ENCODE assay signal across 8 cellular contexts in the genomic region with DNA sequence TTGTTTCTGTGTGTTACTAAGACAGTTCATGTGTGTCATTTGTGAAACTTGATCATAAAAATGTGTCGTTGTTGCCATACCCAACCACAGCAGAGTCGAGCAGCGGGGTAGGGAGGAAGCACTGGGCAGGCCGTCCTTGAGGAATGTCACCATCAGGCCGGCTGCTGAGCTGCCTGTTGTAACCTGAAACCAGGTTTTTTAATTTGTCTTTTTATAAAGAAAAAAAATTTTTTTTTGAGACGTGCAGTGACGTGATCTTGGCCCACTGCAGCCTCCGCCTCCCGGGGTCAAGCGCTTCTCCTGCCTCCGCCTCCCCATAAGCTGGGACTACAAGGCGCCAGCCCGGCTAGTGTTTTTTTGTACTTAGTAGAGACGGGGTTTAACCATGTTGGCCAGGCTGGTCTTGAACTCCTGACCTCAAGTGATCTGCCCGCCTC. TPM values are rescaled to one million over a fixed set of nuclear protein-coding genes. Genes with fewer than 3 reads are reported as not detected.
A peak's percentile ranks its signal among the peaks of the same experiment; 100 is the strongest.
DNase-seq lines count a peak whose midpoint lies in the region; ATAC-seq and TF ChIP-seq lines count a peak whose summit lies in the region.

No MANE protein-coding gene starts in this region.

- TF ChIP-seq CTCF in cardiac muscle cell (IDR thresholded peaks at IDR 0.05; ENCODE audit: low read depth, low read length) (no peak), psoas muscle (IDR thresholded peaks at IDR 0.05) (no peak)

- no peaks in the 10 kb centered on the region for H3K36me3 ChIP-seq in cardiac muscle cell
- peaks cover 0 to 19% of the 10 kb centered on the region in 2 donors for H3K36me3 ChIP-seq in psoas muscle (ENCODE audit: insufficient read depth in 1 of 2, low read depth in 1 of 2)

- H3K27me3 ChIP-seq in cardiac muscle cell (no peaks in the 10 kb centered on the region), psoas muscle (ENCODE audit: insufficient read depth in 3 of 3, low read length in 2 of 3) (no peaks in the 10 kb centered on the region)

- H3K4me3 ChIP-seq in cardiac muscle cell (peak overlapping the region; percentile 84), psoas muscle (peak overlapping the region; percentile 96)

- WGBS in psoas muscle, 3 donors: 13 to 19% (median 15%) methylated on average over 15 of the region's 15 CpGs

- ATAC-seq in HG03066 (IDR thresholded peaks at IDR 0.05; ENCODE audit: low read depth, unreplicated experiment) (peak; percentile 3), psoas muscle (peak; percentile 60 to 74 (median 66)), GM18861 (IDR thresholded peaks at IDR 0.05; ENCODE audit: unreplicated experiment) (no peak), GM21528 (IDR thresholded peaks at IDR 0.05; ENCODE audit: low FRiP score, unreplicated experiment) (no peak)

- no peak for DNase-seq in activated naive CD4-positive, alpha-beta T cell (lab: John Stamatoyannopoulos, UW)
- DNase-seq in activated CD4-positive, alpha-beta memory T cell treated with anti-CD3 and anti-CD28 coated beads for 36 hours: no peak
- peak; percentile 60 to 65 for DNase-seq in cardiac muscle cell (ENCODE audit: low read depth in 1 of 2, low spot score in 1 of 2)
- peak; percentile 36 to 57 for DNase-seq in psoas muscle

- CTCF ChIA-PET in activated CD4-positive, alpha-beta memory T cell treated with anti-CD3 and anti-CD28 coated beads for 36 hours (lab: Charles Lee): interaction anchor here (1.4 kb wide), 1 partner anchor 171 kb away, joined by 3 read pairs; no protein-coding TSS in a partner anchor

- H3K9me3 Mint-ChIP-seq in activated naive CD4-positive, alpha-beta T cell treated with anti-CD3 and anti-CD28 coated beads, Interleukin-2, amount 50 U/mL, for 24 hours: no peaks in the 10 kb centered on the region
- no peaks in the 10 kb centered on the region for H3K9me3 Mint-ChIP-seq in activated CD4-positive, alpha-beta memory T cell treated with anti-CD3 and anti-CD28 coated beads for 36 hours

- H3K9me3 ChIP-seq in cardiac muscle cell (ENCODE audit: low read depth): no peaks in the 10 kb centered on the region
- H3K9me3 ChIP-seq in psoas muscle: no peaks in the 10 kb centered on the region

- H3K4me1 ChIP-seq in cardiac muscle cell (ENCODE audit: low read depth): no peaks in the 10 kb centered on the region
- peaks cover 23% of the 10 kb centered on the region for H3K4me1 ChIP-seq in psoas muscle

- no peaks in the 10 kb centered on the region for H3K27me3 Mint-ChIP-seq in activated naive CD4-positive, alpha-beta T cell treated with anti-CD3 and anti-CD28 coated beads, Interleukin-2, amount 50 U/mL, for 24 hours
- no peaks in the 10 kb centered on the region for H3K27me3 Mint-ChIP-seq in activated CD4-positive, alpha-beta memory T cell treated with anti-CD3 and anti-CD28 coated beads for 36 hours

- peak overlapping the region; percentile 93 for H3K27ac Mint-ChIP-seq in activated naive CD4-positive, alpha-beta T cell treated with anti-CD3 and anti-CD28 coated beads, Interleukin-2, amount 50 U/mL, for 24 hours
- H3K27ac Mint-ChIP-seq in activated CD4-positive, alpha-beta memory T cell treated with anti-CD3 and anti-CD28 coated beads for 36 hours: peak overlapping the region; percentile 92

- H3K4me3 Mint-ChIP-seq in activated naive CD4-positive, alpha-beta T cell treated with anti-CD3 and anti-CD28 coated beads, Interleukin-2, amount 50 U/mL, for 24 hours: peak overlapping the region; percentile 93
- peak overlapping the region; percentile 94 for H3K4me3 Mint-ChIP-seq in activated CD4-positive, alpha-beta memory T cell treated with anti-CD3 and anti-CD28 coated beads for 36 hours

- H3K4me1 Mint-ChIP-seq in activated naive CD4-positive, alpha-beta T cell treated with anti-CD3 and anti-CD28 coated beads, Interleukin-2, amount 50 U/mL, for 24 hours: peaks cover 37% of the 10 kb centered on the region
- H3K4me1 Mint-ChIP-seq in activated CD4-positive, alpha-beta memory T cell treated with anti-CD3 and anti-CD28 coated beads for 36 hours (ENCODE audit: low read depth): peaks cover 27% of the 10 kb centered on the region

- peak overlapping the region; percentile 89 for H3K27ac ChIP-seq in cardiac muscle cell
- peak overlapping the region; percentile 100 for H3K27ac ChIP-seq in psoas muscle

- H3K36me3 Mint-ChIP-seq in activated naive CD4-positive, alpha-beta T cell treated with anti-CD3 and anti-CD28 coated beads, Interleukin-2, amount 50 U/mL, for 24 hours: peaks cover 4% of the 10 kb centered on the region
- H3K36me3 Mint-ChIP-seq in activated CD4-positive, alpha-beta memory T cell treated with anti-CD3 and anti-CD28 coated beads for 36 hours: peaks cover 15% of the 10 kb centered on the region

- POLR2A ChIA-PET in activated CD4-positive, alpha-beta memory T cell treated with anti-CD3 and anti-CD28 coated beads for 36 hours (lab: Charles Lee): interaction anchor here (0.7 to 2.4 kb wide), 4 partner anchors 25 to 310 kb away, joined by 3 to 12 read pairs (median 8); a partner anchor contains a TSS

- intact Hi-C loops in activated CD4-positive, alpha-beta memory T cell treated with anti-CD3 and anti-CD28 coated beads for 36 hours (cut with micrococcal nuclease): loop anchor here (1.0 to 2.0 kb wide), 5 partner anchors 38 to 310 kb away; a partner anchor contains a TSS
- intact Hi-C loops in psoas muscle (cut with DNase I): loop anchor here (1.0 to 5.0 kb wide), 6 partner anchors 24 to 312 kb away; a partner anchor contains a TSS

RNA-seq across cellular contexts. Expression of a gene that starts 0.6 kb away (rescaled TPM):
- 100 to 1,000 TPM; 169 to 175 TPM for total RNA-seq in activated CD4-positive, alpha-beta memory T cell treated with anti-CD3 and anti-CD28 coated beads for 36 hours
- total RNA-seq in cardiac muscle cell (32.2 and 51.9 TPM in 2 replicates), psoas muscle (100 to 1,000 TPM in 3 of 4 donors, 10 to 100 TPM in 1; 81.5 to 147 (median 108) TPM)
- polyA plus RNA-seq in cardiac muscle cell (287 and 318 TPM in 2 replicates), psoas muscle (100 to 1,000 TPM; 111 to 217 (median 150) TPM)

RNA-seq across cellular contexts. Expression of a gene that starts 24.5 kb away (rescaled TPM):
- total RNA-seq in activated CD4-positive, alpha-beta memory T cell treated with anti-CD3 and anti-CD28 coated beads for 36 hours: 1 to 10 TPM; 8.5 to 8.8 TPM
- total RNA-seq in cardiac muscle cell (2.5 and 6.3 TPM in 2 replicates), psoas muscle (1 to 10 TPM; 2.5 to 9.3 (median 8.4) TPM)
- polyA plus RNA-seq in cardiac muscle cell (4.0 and 4.4 TPM in 2 replicates), psoas muscle (10 to 100 TPM in 2 of 3 donors, 1 to 10 TPM in 1; 5.0 to 11.9 (median 10.2) TPM)

RNA-seq across cellular contexts. Expression of a gene that starts 37.5 kb away (rescaled TPM):
- 10 to 100 TPM; 27.2 to 29.5 TPM for total RNA-seq in activated CD4-positive, alpha-beta memory T cell treated with anti-CD3 and anti-CD28 coated beads for 36 hours
- total RNA-seq in cardiac muscle cell (28.6 and 43.9 TPM in 2 replicates), psoas muscle (100 to 1,000 TPM in 2 of 4 donors, 10 to 100 TPM in 2; 36.4 to 160 (median 72.7) TPM)
- polyA plus RNA-seq in cardiac muscle cell (36.4 and 39.8 TPM in 2 replicates), psoas muscle (10 to 100 TPM; 53.4 to 79.3 (median 67.7) TPM)

RNA-seq across cellular contexts. Expression of a gene that starts 45.3 kb away (rescaled TPM):
- 10 to 100 TPM; 29.5 to 31.8 TPM for total RNA-seq in activated CD4-positive, alpha-beta memory T cell treated with anti-CD3 and anti-CD28 coated beads for 36 hours
- 27.1 and 45.1 TPM in 2 replicates for total RNA-seq in cardiac muscle cell
- 25.2 and 28.4 TPM in 2 replicates for polyA plus RNA-seq in cardiac muscle cell
- total RNA-seq in psoas muscle: 10 to 100 TPM; 17.9 to 29.0 (median 19.0) TPM
- 10 to 100 TPM; 19.1 to 25.0 (median 20.0) TPM for polyA plus RNA-seq in psoas muscle

Comparison
In these comparisons a context has a peak if more than half of its experiments do, and no peak if none do; other contexts are left out.
1. DNase-seq: peak in cardiac muscle cell (2 of 2) and psoas muscle (2 of 2); none in activated naive CD4-positive, alpha-beta T cell (0 of 4) and activated CD4-positive, alpha-beta memory T cell treated with anti-CD3 and anti-CD28 coated beads for 36 hours (single experiment).
2. ATAC-seq: peak in HG03066 (single experiment) and psoas muscle (4 of 4); none in GM18861 (single experiment) and GM21528 (single experiment).